In genomic region chr5:132436936-132437335, GRCh38 we compare ENCODE assay signal across 9 cellular contexts. TPM values are rescaled to one million over a fixed set of nuclear protein-coding genes. Genes with fewer than 3 reads are reported as not detected.
A peak's percentile ranks its signal among the peaks of the same experiment; 100 is the strongest.
DNase-seq lines count a peak whose midpoint lies in the region; ATAC-seq and TF ChIP-seq lines count a peak whose summit lies in the region.
"Had no signal": no experiment of that assay in that cellular context is flagged by ENCODE, and none has a peak within 500 bp of the region (broad histone marks: within the 10 kb centered on the region; RNA-seq: fewer than 3 reads in every experiment).

No MANE protein-coding gene starts in this region.

- TF ChIP-seq POLR2A in HCT116 (IDR thresholded peaks at IDR 0.05; ENCODE audit: borderline replicate concordance, extremely low read depth, insufficient read depth, insufficient read length) = no peak

- H3K36me3 ChIP-seq in HCT116 (ENCODE audit: control insufficient read depth in 1 of 2, insufficient read depth in 2 of 2, low read length in 2 of 2) (no peaks in the 10 kb centered on the region), ascending aorta (no peaks in the 10 kb centered on the region), neutrophil (no peaks in the 10 kb centered on the region)

- H3K79me2 ChIP-seq in HCT116 (ENCODE audit: insufficient read depth, low read length) = no peaks in the 10 kb centered on the region

- DNase-seq in AG04450 (ENCODE audit: low read depth, low spot score) = no peak
- no peak for DNase-seq in HCT116 (ENCODE audit: low read depth, low spot score)
- peak in 1 of 2 donors; percentile 51 for DNase-seq in ascending aorta (ENCODE audit: low spot score in 2 of 2)
- no peak for DNase-seq in T-helper 9 cell
- DNase-seq in D341Med (ENCODE audit: low spot score) = no peak
- DNase-seq: DMS153 had no signal

- POLR2A ChIA-PET in AG04450 (lab: Yijun Ruan, JAX) = no interaction called here
- POLR2A ChIA-PET in HCT116 (lab: Charles Lee) = interaction anchor here (1.1 to 2.3 kb wide), 2 partner anchors 10 to 53 kb away, joined by 6 to 7 read pairs; partner anchors contain the start of gene IRF1

- H3K4me2 ChIP-seq in HCT116 (ENCODE audit: low read length) = peak overlapping the region; percentile 40

- H3K27ac ChIP-seq in AG04450 (ENCODE audit: low read depth, low read length) (peak overlapping the region; percentile 23), HCT116 (ENCODE audit: low read depth, low read length) (no peak overlapping the region), ascending aorta (peak overlapping the region; percentile 47 to 59), neutrophil (peak overlapping the region; percentile 89)

- CTCF ChIA-PET in AG04450 (lab: Charles Lee) (interaction anchor here (1.6 kb wide), 1 partner anchor 10 kb away, joined by 4 read pairs; no protein-coding TSS in a partner anchor), HCT116 (lab: Charles Lee) (no interaction called here)

- H3K27me3 ChIP-seq in AG04450 (ENCODE audit: control insufficient read depth, insufficient read depth, low read length) = no peaks in the 10 kb centered on the region
- H3K27me3 ChIP-seq in HCT116 (ENCODE audit: insufficient read depth, low read length) = no peaks in the 10 kb centered on the region
- no peaks in the 10 kb centered on the region for H3K27me3 ChIP-seq in ascending aorta
- no peaks in the 10 kb centered on the region for H3K27me3 ChIP-seq in neutrophil

- TF ChIP-seq RAD21 in HCT116 (IDR thresholded peaks at IDR 0.05; ENCODE audit: low read depth) = no peak

- no peaks in the 10 kb centered on the region for H4K20me1 ChIP-seq in HCT116 (ENCODE audit: insufficient read depth)

- no peak overlapping the region for H3K9ac ChIP-seq in HCT116 (ENCODE audit: low read length)

- intact Hi-C loops in HCT116 (cut with micrococcal nuclease) = no loop called here
- intact Hi-C loops in ascending aorta (cut with DNase I) = loop anchor here (2.0 kb wide), 1 partner anchor 14 kb away; no protein-coding TSS in a partner anchor

- H3K4me1 ChIP-seq in HCT116 (ENCODE audit: control insufficient read depth in 1 of 2, insufficient read depth in 2 of 2, low read length in 2 of 2) (peaks cover 4 to 15% of the 10 kb centered on the region in 2 experiments; a peak in 2 of 4 replicates), ascending aorta (peaks cover 19 to 36% of the 10 kb centered on the region in 2 donors), neutrophil (ENCODE audit: control insufficient read depth in 1 of 2, insufficient read depth in 1 of 2, low read depth in 1 of 2, low read length in 1 of 2) (peaks cover 50 to 60% of the 10 kb centered on the region in 2 experiments)

- RAD21 ChIA-PET in HCT116 (lab: Charles Lee; ENCODE audit: low non-redundant PET in 1 of 2, low total read pairs in 2 of 2, uncharacterized antibody in 2 of 2, unreplicated experiment in 2 of 2) = no interaction called here

- ATAC-seq in HCT116 (no peak), HG03095 (IDR thresholded peaks at IDR 0.05; ENCODE audit: unreplicated experiment) (no peak), HG03045 (IDR thresholded peaks at IDR 0.05; ENCODE audit: unreplicated experiment) (no peak)

- no TSS peak for BruUV-seq in HCT116 (replicated peaks; lab: Mats Ljungman, UMichigan)

- H3K4me3 ChIP-seq in AG04450 (ENCODE audit: low read depth, low read length) = no peak overlapping the region
- H3K4me3 ChIP-seq in HCT116 (replicated peaks in 1 of 2; ENCODE audit: low read depth in 1 of 2, low read length in 2 of 2) = no peak overlapping the region
- no peak overlapping the region for H3K4me3 ChIP-seq in ascending aorta
- H3K4me3 ChIP-seq in neutrophil (ENCODE audit: low read depth in 1 of 2, low read length in 1 of 2) = peak overlapping the region in 1 of 2 experiments; percentile 43

- H3K9me2 ChIP-seq in HCT116 (ENCODE audit: insufficient read depth) = no peaks in the 10 kb centered on the region

- no peak overlapping the region for H2AFZ ChIP-seq in HCT116 (ENCODE audit: low read depth, low read length, poor library complexity, severe bottlenecking)

- H3K9me3 ChIP-seq in AG04450 (ENCODE audit: control insufficient read depth, insufficient read depth, low read length) (no peaks in the 10 kb centered on the region), HCT116 (ENCODE audit: control insufficient read depth in 1 of 2, insufficient read depth in 1 of 2, low read depth in 1 of 2, low read length in 2 of 2) (no peaks in the 10 kb centered on the region), ascending aorta (no peaks in the 10 kb centered on the region), neutrophil (no peaks in the 10 kb centered on the region)

- TF ChIP-seq CTCF in AG04450 (IDR thresholded peaks at IDR 0.05; ENCODE audit: low read depth, low read length) (no peak), HCT116 (IDR thresholded peaks at IDR 0.05 in 2 of 3, conservative IDR thresholded peaks at IDR 0.05 in 1 of 3; ENCODE audit: borderline replicate concordance in 1 of 3, insufficient read depth in 1 of 3, low read depth in 2 of 3, low read length in 2 of 3) (no peak), ascending aorta (IDR thresholded peaks at IDR 0.05) (no peak), neutrophil (IDR thresholded peaks at IDR 0.05) (no peak)

TF ChIP-seq in HCT116, 20 proteins besides CTCF, POLR2A, EP300 and RAD21:
- TF ChIP-seq FOSL1 (IDR thresholded peaks at IDR 0.05; ENCODE audit: low read depth) (no peak), SIN3A (IDR thresholded peaks at IDR 0.05; ENCODE audit: low read depth) (no peak), ZBTB33 (IDR thresholded peaks at IDR 0.05; ENCODE audit: extremely low read depth, insufficient replicate concordance, low read length) (no peak), CBX3 (IDR thresholded peaks at IDR 0.05; ENCODE audit: low read depth) (no peak)
TF ChIP-seq in HCT116: peak in this region for 0.

RNA-seq across cellular contexts. Expression of gene IRF1, which starts 53.6 kb away (rescaled TPM):
- polyA plus RNA-seq in AG04450 (2011; rRNA removed) = 22.6 and 30.0 TPM in 2 replicates
- 47.8 and 59.2 TPM in 2 replicates for polyA minus RNA-seq in AG04450 (2011; rRNA and poly(A)+ RNA removed)
- 30.1 TPM for total RNA-seq in HCT116 (2021; ENCODE audit: unreplicated experiment)
- 16.5 and 26.0 TPM in 2 replicates for polyA plus RNA-seq in HCT116 (2012)
- 57.7 TPM for total RNA-seq in ascending aorta
